In the genomic region with DNA sequence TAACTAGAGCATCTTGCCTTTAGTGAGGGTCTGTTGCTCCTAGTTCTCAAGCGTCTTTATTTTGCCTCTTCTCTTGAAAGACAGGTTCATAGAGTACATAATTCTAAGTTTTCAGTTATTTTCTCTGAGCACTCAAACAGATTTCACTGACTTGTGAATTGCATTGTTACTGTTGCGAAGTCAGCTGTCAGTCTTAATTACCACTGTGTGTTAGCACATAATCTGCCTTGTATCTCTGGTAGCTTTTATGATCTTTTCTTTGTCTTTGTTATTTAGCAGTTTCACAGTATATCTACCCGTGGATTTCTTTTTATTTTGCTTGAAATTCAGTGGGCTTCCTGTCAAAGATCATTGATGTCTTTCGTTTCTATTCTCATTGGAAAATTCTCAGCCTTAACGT, we compare ENCODE assay signal across 30 cellular contexts.
"Had no signal": no experiment of that assay in that cellular context is flagged by ENCODE, and none has a peak within 500 bp of the region (broad histone marks: within the 10 kb centered on the region; RNA-seq: fewer than 3 reads in every experiment).

No MANE protein-coding gene starts in this region.

- H3K27ac Mint-ChIP-seq: activated CD4-positive, alpha-beta memory T cell treated with anti-CD3 and anti-CD28 coated beads, Interleukin-2, amount 10 ng/mL, durations not matched to agents 7 days and 5 days; activated CD4-positive, alpha-beta T cell treated with anti-CD3 and anti-CD28 coated beads, Interleukin-2, amount 10 ng/mL, durations not matched to agents 7 days and 5 days; activated naive CD4-positive, alpha-beta T cell treated with anti-CD3 and anti-CD28 coated beads, Interleukin-2, amount 10 ng/mL, durations not matched to agents 7 days and 5 days; activated naive CD4-positive, alpha-beta T cell treated with anti-CD3 and anti-CD28 coated beads, Interleukin-2, amount 50 U/mL, for 72 hours; activated naive CD8-positive, alpha-beta T cell treated with anti-CD3 and anti-CD28 coated beads, Interleukin-2, amount 10 ng/mL, durations not matched to agents 7 days and 5 days; activated T-cell treated with anti-CD3 and anti-CD28 coated beads, Interleukin-2, amount 50 U/mL, for 24 hours; activated T-cell treated with anti-CD3 and anti-CD28 coated beads, Interleukin-2, amount 50 U/mL, for 72 hours; dendritic cell treated with granulocyte-macrophage colony-stimulating factor and Interleukin-4, amounts not matched to agents 40 ng/mL and 50 ng/mL, for 4 days; endodermal cell; T-helper 17 cell; T-helper 2 cell treated with Interferon-gamma antibody and Interleukin-4, amounts not matched to agents 5 μg/mL and 100 μg/mL, for 36 hours had no signal

- H3K9me3 ChIP-seq: gastrocnemius medialis had no signal

- H3K4me1 Mint-ChIP-seq: activated CD4-positive, alpha-beta memory T cell treated with anti-CD3 and anti-CD28 coated beads, Interleukin-2, amount 10 ng/mL, durations not matched to agents 7 days and 5 days; activated CD4-positive, alpha-beta T cell treated with anti-CD3 and anti-CD28 coated beads, Interleukin-2, amount 10 ng/mL, durations not matched to agents 7 days and 5 days; activated naive CD4-positive, alpha-beta T cell treated with anti-CD3 and anti-CD28 coated beads, Interleukin-2, amount 10 ng/mL, durations not matched to agents 7 days and 5 days; activated naive CD8-positive, alpha-beta T cell treated with anti-CD3 and anti-CD28 coated beads, Interleukin-2, amount 10 ng/mL, durations not matched to agents 7 days and 5 days; central memory CD8-positive, alpha-beta T cell; T-helper 17 cell had no signal

- DNase-seq: activated CD4-positive, alpha-beta memory T cell treated with anti-CD3 and anti-CD28 coated beads, Interleukin-2, amount 10 ng/mL, durations not matched to agents 7 days and 5 days; activated CD4-positive, alpha-beta T cell treated with anti-CD3 and anti-CD28 coated beads for 1 hour; activated CD4-positive, alpha-beta T cell treated with anti-CD3 and anti-CD28 coated beads for 4 hours; activated CD4-positive, alpha-beta T cell treated with anti-CD3 and anti-CD28 coated beads, Interleukin-2, amount 10 ng/mL, durations not matched to agents 7 days and 5 days; activated CD4-positive, alpha-beta T cell treated with anti-CD3 and anti-CD28 coated beads, Interleukin-2, amount 50 U/mL, for 4 hours; activated CD8-positive, alpha-beta memory T cell treated with anti-CD3 and anti-CD28 coated beads, Interleukin-2, amount 50 U/mL, for 48 hours; activated gamma-delta T cell; activated naive CD4-positive, alpha-beta T cell; activated naive CD4-positive, alpha-beta T cell treated with anti-CD3 and anti-CD28 coated beads, Interleukin-2, amount 10 ng/mL, durations not matched to agents 7 days and 5 days; activated naive CD8-positive, alpha-beta T cell treated with anti-CD3 and anti-CD28 coated beads, Interleukin-2, amount 10 ng/mL, durations not matched to agents 7 days and 5 days; activated T-cell treated with anti-CD3 and anti-CD28 coated beads for 4 hours; activated T-cell treated with anti-CD3 and anti-CD28 coated beads, Interleukin-2, amount 50 U/mL, for 24 hours; activated T-cell treated with anti-CD3 and anti-CD28 coated beads, Interleukin-2, amount 50 U/mL, for 72 hours; brain microvascular endothelial cell; dorsolateral prefrontal cortex; effector memory CD4-positive, alpha-beta T cell; endodermal cell; gastrocnemius medialis; glutamatergic neuron; heart left ventricle; T-helper 17 cell; T1000 had no signal

- H3K4me3 ChIP-seq: coronary artery, dorsolateral prefrontal cortex, gastrocnemius medialis, heart left ventricle had no signal

- H3K36me3 ChIP-seq: brain microvascular endothelial cell, gastrocnemius medialis, heart left ventricle had no signal

- ATAC-seq: activated naive CD4-positive, alpha-beta T cell treated with anti-CD3 and anti-CD28 coated beads, Interleukin-2, amount 50 U/mL, for 72 hours; activated T-cell treated with anti-CD3 and anti-CD28 coated beads, Interleukin-2, amount 50 U/mL, for 72 hours; esophagus mucosa; gastrocnemius medialis; heart left ventricle; T-helper 17 cell had no signal

- H3K9me3 Mint-ChIP-seq: activated naive CD4-positive, alpha-beta T cell treated with anti-CD3 and anti-CD28 coated beads, Interleukin-2, amount 10 ng/mL, durations not matched to agents 7 days and 5 days; central memory CD8-positive, alpha-beta T cell; T-helper 2 cell treated with Interferon-gamma antibody and Interleukin-4, amounts not matched to agents 5 μg/mL and 100 μg/mL, for 36 hours had no signal

- H3K27ac ChIP-seq: brain microvascular endothelial cell, coronary artery, dorsolateral prefrontal cortex, gastrocnemius medialis, heart left ventricle had no signal

- H3K27me3 Mint-ChIP-seq: activated CD4-positive, alpha-beta memory T cell treated with anti-CD3 and anti-CD28 coated beads, Interleukin-2, amount 10 ng/mL, durations not matched to agents 7 days and 5 days; activated CD4-positive, alpha-beta T cell treated with anti-CD3 and anti-CD28 coated beads, Interleukin-2, amount 10 ng/mL, durations not matched to agents 7 days and 5 days; activated T-cell treated with anti-CD3 and anti-CD28 coated beads, Interleukin-2, amount 50 U/mL, for 24 hours; central memory CD8-positive, alpha-beta T cell; T-helper 17 cell had no signal

- H3K4me3 Mint-ChIP-seq: activated CD4-positive, alpha-beta memory T cell treated with anti-CD3 and anti-CD28 coated beads, Interleukin-2, amount 10 ng/mL, durations not matched to agents 7 days and 5 days; activated CD4-positive, alpha-beta T cell treated with anti-CD3 and anti-CD28 coated beads, Interleukin-2, amount 10 ng/mL, durations not matched to agents 7 days and 5 days; activated naive CD4-positive, alpha-beta T cell treated with anti-CD3 and anti-CD28 coated beads, Interleukin-2, amount 10 ng/mL, durations not matched to agents 7 days and 5 days; activated naive CD8-positive, alpha-beta T cell treated with anti-CD3 and anti-CD28 coated beads, Interleukin-2, amount 10 ng/mL, durations not matched to agents 7 days and 5 days; activated T-cell treated with anti-CD3 and anti-CD28 coated beads, Interleukin-2, amount 50 U/mL, for 24 hours; activated T-cell treated with anti-CD3 and anti-CD28 coated beads, Interleukin-2, amount 50 U/mL, for 72 hours; central memory CD8-positive, alpha-beta T cell; dendritic cell treated with granulocyte-macrophage colony-stimulating factor and Interleukin-4, amounts not matched to agents 40 ng/mL and 50 ng/mL, for 4 days; endodermal cell; T-helper 17 cell; T-helper 2 cell treated with Interferon-gamma antibody and Interleukin-4, amounts not matched to agents 5 μg/mL and 100 μg/mL, for 36 hours had no signal

- FAIRE-seq: astrocyte, bronchial epithelial cell had no signal

- H3K36me3 Mint-ChIP-seq: activated naive CD4-positive, alpha-beta T cell treated with anti-CD3 and anti-CD28 coated beads, Interleukin-2, amount 10 ng/mL, durations not matched to agents 7 days and 5 days; activated naive CD4-positive, alpha-beta T cell treated with anti-CD3 and anti-CD28 coated beads, Interleukin-2, amount 50 U/mL, for 72 hours had no signal
